Comparison of ENCODE assay signal across 1 cellular context in genomic region chr6:3200682-3201081, GRCh38.
TF ChIP-seq lines count a peak whose summit lies in the region.

No MANE protein-coding gene starts in this region.

TF ChIP-seq in HepG2, 621 proteins besides CTCF, POLR2A, EP300 and RAD21:
- no peak for TF ChIP-seq SOX5 (CRISPR knock-in tag; IDR thresholded peaks at IDR 0.05; ENCODE audit: borderline replicate concordance)
- TF ChIP-seq ZBTB40 (IDR thresholded peaks at IDR 0.05) = peak; percentile 28; the same call in 1 of the 2 replicates
- TF ChIP-seq ZBTB40 (CRISPR knock-in tag; IDR thresholded peaks at IDR 0.05) = peak; percentile 92
